8 cellular contexts compared by ENCODE assay signal in the genomic region with DNA sequence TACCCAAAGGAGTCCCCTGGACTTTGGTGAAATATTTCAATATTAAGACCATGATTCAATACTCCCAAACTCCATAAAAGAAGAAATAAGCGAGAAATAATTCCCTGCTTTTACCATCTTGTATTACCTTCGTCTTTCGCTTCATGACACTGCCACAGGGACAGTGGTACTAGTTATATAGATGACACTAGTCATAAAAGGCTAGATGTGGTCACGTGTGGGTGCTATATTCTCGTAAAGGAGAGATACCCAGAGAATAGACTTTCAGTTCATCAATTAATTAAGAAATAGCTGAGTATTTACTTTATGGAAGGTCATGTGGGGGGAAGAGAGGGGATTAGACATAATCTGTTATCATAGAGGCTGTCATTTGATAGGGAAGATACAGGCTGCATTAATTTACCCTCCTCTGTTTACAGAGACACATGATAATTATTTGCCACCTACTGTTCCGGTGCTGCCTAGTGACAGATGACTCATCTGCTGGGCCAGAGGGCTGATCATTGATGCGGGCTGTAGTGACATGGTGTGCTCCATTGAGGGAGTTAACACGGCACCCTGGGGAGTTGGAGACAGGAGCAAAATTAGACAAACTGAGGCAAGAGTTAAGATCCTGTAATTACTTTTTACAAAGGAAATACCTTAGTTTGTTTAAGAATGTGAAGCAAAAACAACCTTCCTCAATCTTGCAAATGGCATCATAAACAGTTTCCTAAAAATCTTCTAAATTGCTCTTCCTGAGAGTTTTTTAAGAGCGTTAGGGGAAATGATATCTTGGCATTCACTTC.
DNase-seq lines count a peak whose midpoint lies in the region; ATAC-seq and TF ChIP-seq lines count a peak whose summit lies in the region.

No MANE protein-coding gene starts in this region.

- no peaks in the 10 kb centered on the region for H3K27me3 ChIP-seq in brain microvascular endothelial cell (replicated peaks)

- in situ Hi-C loops in brain microvascular endothelial cell (cut with HindIII; ENCODE audit: low pct_ligation_motif_present, low sequenced_read_pairs), result no loop called here

- H3K4me1 Mint-ChIP-seq in activated naive CD4-positive, alpha-beta T cell treated with anti-CD3 and anti-CD28 coated beads, Interleukin-2, amount 50 U/mL, for 24 hours, result peaks cover 40% of the 10 kb centered on the region
- H3K4me1 Mint-ChIP-seq in stimulated activated naive CD8-positive, alpha-beta T cell treated with anti-CD3 and anti-CD28 coated beads, Interleukin-15, Interleukin-2, amounts not matched to agents 100 ng/mL and 50 ng/mL, for 24 hours (ENCODE audit: low read depth), result peaks cover 26% of the 10 kb centered on the region
- H3K4me1 Mint-ChIP-seq in CD14-positive monocyte, result peaks cover 2% of the 10 kb centered on the region

- intact Hi-C loops in CD14-positive monocyte (cut with micrococcal nuclease), result no loop called here

- H3K36me3 Mint-ChIP-seq in activated naive CD4-positive, alpha-beta T cell treated with anti-CD3 and anti-CD28 coated beads, Interleukin-2, amount 50 U/mL, for 24 hours, result peaks cover 22% of the 10 kb centered on the region
- H3K36me3 Mint-ChIP-seq in stimulated activated naive CD8-positive, alpha-beta T cell treated with anti-CD3 and anti-CD28 coated beads, Interleukin-15, Interleukin-2, amounts not matched to agents 100 ng/mL and 50 ng/mL, for 24 hours (ENCODE audit: low read depth), result peaks cover 73% of the 10 kb centered on the region
- H3K36me3 Mint-ChIP-seq in CD14-positive monocyte, result peaks cover 90 to 91% of the 10 kb centered on the region in 2 donors

- no peak for DNase-seq in activated naive CD4-positive, alpha-beta T cell (lab: John Stamatoyannopoulos, UW)
- DNase-seq in brain microvascular endothelial cell (no peak), CD14-positive monocyte (ENCODE audit: low spot score) (no peak), UCSD-AML1 (lab: John Stamatoyannopoulos, UW; ENCODE audit: unreplicated experiment) (no peak)
- no peak for DNase-seq in stimulated activated CD4-positive, alpha-beta T cell treated with anti-CD3 and anti-CD28 coated beads, Interleukin-4, amount 100 ng/mL, for 1 hour

- no peak overlapping the region for H3K4me3 Mint-ChIP-seq in activated naive CD4-positive, alpha-beta T cell treated with anti-CD3 and anti-CD28 coated beads, Interleukin-2, amount 50 U/mL, for 24 hours
- no peak overlapping the region for H3K4me3 Mint-ChIP-seq in stimulated activated naive CD8-positive, alpha-beta T cell treated with anti-CD3 and anti-CD28 coated beads, Interleukin-15, Interleukin-2, amounts not matched to agents 100 ng/mL and 50 ng/mL, for 24 hours
- no peak overlapping the region for H3K4me3 Mint-ChIP-seq in CD14-positive monocyte

- peak overlapping the region; percentile 78 for H3K27ac Mint-ChIP-seq in activated naive CD4-positive, alpha-beta T cell treated with anti-CD3 and anti-CD28 coated beads, Interleukin-2, amount 50 U/mL, for 24 hours
- H3K27ac Mint-ChIP-seq in stimulated activated naive CD8-positive, alpha-beta T cell treated with anti-CD3 and anti-CD28 coated beads, Interleukin-15, Interleukin-2, amounts not matched to agents 100 ng/mL and 50 ng/mL, for 24 hours, result peak overlapping the region; percentile 4
- H3K27ac Mint-ChIP-seq in CD14-positive monocyte, result no peak overlapping the region

- no peaks in the 10 kb centered on the region for H3K27me3 Mint-ChIP-seq in activated naive CD4-positive, alpha-beta T cell treated with anti-CD3 and anti-CD28 coated beads, Interleukin-2, amount 50 U/mL, for 24 hours
- no peaks in the 10 kb centered on the region for H3K27me3 Mint-ChIP-seq in stimulated activated naive CD8-positive, alpha-beta T cell treated with anti-CD3 and anti-CD28 coated beads, Interleukin-15, Interleukin-2, amounts not matched to agents 100 ng/mL and 50 ng/mL, for 24 hours
- no peaks in the 10 kb centered on the region for H3K27me3 Mint-ChIP-seq in CD14-positive monocyte (ENCODE audit: low read depth in 3 of 3)

- ATAC-seq in HG02943 (IDR thresholded peaks at IDR 0.05; ENCODE audit: low read depth, unreplicated experiment), result peak; percentile 65

- H3K4me3 ChIP-seq in brain microvascular endothelial cell (ENCODE audit: low read depth, low read length), result no peak overlapping the region

- H3K36me3 ChIP-seq in brain microvascular endothelial cell (replicated peaks), result peaks cover 48% of the 10 kb centered on the region

- no peaks in the 10 kb centered on the region for H3K9me3 Mint-ChIP-seq in activated naive CD4-positive, alpha-beta T cell treated with anti-CD3 and anti-CD28 coated beads, Interleukin-2, amount 50 U/mL, for 24 hours
- no peaks in the 10 kb centered on the region for H3K9me3 Mint-ChIP-seq in stimulated activated naive CD8-positive, alpha-beta T cell treated with anti-CD3 and anti-CD28 coated beads, Interleukin-15, Interleukin-2, amounts not matched to agents 100 ng/mL and 50 ng/mL, for 24 hours
- H3K9me3 Mint-ChIP-seq in CD14-positive monocyte, result no peaks in the 10 kb centered on the region

- peak overlapping the region; percentile 15 for H3K27ac ChIP-seq in brain microvascular endothelial cell

- TF ChIP-seq CTCF in brain microvascular endothelial cell (IDR thresholded peaks at IDR 0.05; ENCODE audit: low read depth, low read length, missing control alignments), result no peak
- TF ChIP-seq CTCF in CD14-positive monocyte (IDR thresholded peaks at IDR 0.05), result no peak

Comparison
In these comparisons a context has a peak if more than half of its experiments do, and no peak if none do; other contexts are left out.
1. H3K27ac Mint-ChIP-seq: peak in activated naive CD4-positive, alpha-beta T cell treated with anti-CD3 and anti-CD28 coated beads, Interleukin-2, amount 50 U/mL, for 24 hours (single experiment) and stimulated activated naive CD8-positive, alpha-beta T cell treated with anti-CD3 and anti-CD28 coated beads, Interleukin-15, Interleukin-2, amounts not matched to agents 100 ng/mL and 50 ng/mL, for 24 hours (single experiment); none in CD14-positive monocyte (0 of 7).